Comparison of ENCODE assay signal across 13 cellular contexts in genomic region chr15:77504871-77505270, GRCh38.
A peak's percentile ranks its signal among the peaks of the same experiment; 100 is the strongest.
DNase-seq lines count a peak whose midpoint lies in the region; ATAC-seq and TF ChIP-seq lines count a peak whose summit lies in the region.
"Had no signal": no experiment of that assay in that cellular context is flagged by ENCODE, and none has a peak within 500 bp of the region (broad histone marks: within the 10 kb centered on the region; RNA-seq: fewer than 3 reads in every experiment).

No MANE protein-coding gene starts in this region.

- H3K79me2 ChIP-seq in OCI-LY3 (ENCODE audit: low read length) (no peaks in the 10 kb centered on the region), MM.1S (ENCODE audit: low read length) (no peaks in the 10 kb centered on the region)

- no peaks in the 10 kb centered on the region for H3K9me3 Mint-ChIP-seq in brain
- H3K9me3 Mint-ChIP-seq in nephron progenitor cell, result no peaks in the 10 kb centered on the region
- H3K9me3 Mint-ChIP-seq: CD8-positive, alpha-beta memory T cell had no signal

- no peak overlapping the region for H3K4me3 Mint-ChIP-seq in brain
- no peak overlapping the region for H3K4me3 Mint-ChIP-seq in nephron progenitor cell
- H3K4me3 Mint-ChIP-seq: CD8-positive, alpha-beta memory T cell had no signal

- H3K4me1 Mint-ChIP-seq in brain (peaks cover 75% of the 10 kb centered on the region), nephron progenitor cell (peaks cover 54% of the 10 kb centered on the region)

- H3K4me1 ChIP-seq in OCI-LY3 (ENCODE audit: low read length), result peaks cover 70% of the 10 kb centered on the region
- 0 out of 2 replicates have a peak, but pooled peaks cover 4% of the 10 kb centered on the region for H3K4me1 ChIP-seq in MM.1S (ENCODE audit: low read length)
- H3K4me1 ChIP-seq: A549 had no signal

- H3K4me3 ChIP-seq in OCI-LY3 (ENCODE audit: low read length), result peak overlapping the region; percentile 31
- no peak overlapping the region for H3K4me3 ChIP-seq in MM.1S (ENCODE audit: low read length)
- H3K4me3 ChIP-seq: A549 had no signal

- no peaks in the 10 kb centered on the region for H4K20me1 ChIP-seq in OCI-LY3 (ENCODE audit: insufficient read depth, low read length)
- no peaks in the 10 kb centered on the region for H4K20me1 ChIP-seq in MM.1S (ENCODE audit: insufficient read depth, low read length)

- H3K36me3 ChIP-seq in OCI-LY3 (replicated peaks; ENCODE audit: low read depth, low read length) (no peaks in the 10 kb centered on the region), MM.1S (replicated peaks; ENCODE audit: insufficient read depth, low read length) (no peaks in the 10 kb centered on the region)

- H3K27ac Mint-ChIP-seq in brain (peak overlapping the region; percentile 35 to 94 (median 78)), nephron progenitor cell (peak overlapping the region; percentile 40)

- no peaks in the 10 kb centered on the region for H3K9me2 ChIP-seq in MM.1S (replicated peaks; ENCODE audit: insufficient read depth, low read length)

- DNase-seq in nephron progenitor cell (no peak), substantia nigra (lab: John Stamatoyannopoulos, UW) (no peak), HuH-7.5 (ENCODE audit: low spot score) (no peak), MM.1S (no peak)
- DNase-seq in activated CD4-positive, alpha-beta T cell treated with anti-CD3 and anti-CD28 coated beads for 4 hours, result no peak
- DNase-seq: Caco-2; CD8-positive, alpha-beta memory T cell had no signal

- no peak for TF ChIP-seq CTCF in OCI-LY3 (IDR thresholded peaks at IDR 0.05; ENCODE audit: low read depth, low read length)
- no peak for TF ChIP-seq CTCF in brain (conservative IDR thresholded peaks at IDR 0.05)
- TF ChIP-seq CTCF in nephron progenitor cell (IDR thresholded peaks at IDR 0.05), result no peak
- no peak for TF ChIP-seq CTCF in MM.1S (IDR thresholded peaks at IDR 0.05; ENCODE audit: low read length)

- H2AFZ ChIP-seq in OCI-LY3 (ENCODE audit: low read depth, low read length) (no peak overlapping the region), MM.1S (ENCODE audit: low read length) (no peak overlapping the region)

- H3K27me3 Mint-ChIP-seq in brain (peaks cover 3% of the 10 kb centered on the region), nephron progenitor cell (ENCODE audit: low read depth, poor library complexity) (peaks cover 6% of the 10 kb centered on the region)

- H3F3A ChIP-seq in MM.1S (ENCODE audit: insufficient read depth, low read length), result no peaks in the 10 kb centered on the region

- no peak for ATAC-seq in HG03097 (IDR thresholded peaks at IDR 0.05; ENCODE audit: low FRiP score, unreplicated experiment)
- ATAC-seq: A549, HCT116 had no signal

- H3K9me3 ChIP-seq in OCI-LY3 (ENCODE audit: insufficient read depth, low read length) (no peaks in the 10 kb centered on the region), MM.1S (replicated peaks; ENCODE audit: insufficient read depth, low read length) (no peaks in the 10 kb centered on the region)
- H3K9me3 ChIP-seq: A549, Caco-2 had no signal

- H3K4me2 ChIP-seq in OCI-LY3 (ENCODE audit: low read length) (peak overlapping the region; percentile 64), MM.1S (ENCODE audit: low read depth, low read length) (no peak overlapping the region)
- H3K4me2 ChIP-seq: A549 had no signal

- H3K36me3 Mint-ChIP-seq in brain (no peaks in the 10 kb centered on the region), nephron progenitor cell (ENCODE audit: low read depth) (no peaks in the 10 kb centered on the region)

- peak overlapping the region; percentile 19 for H3K27ac ChIP-seq in OCI-LY3 (ENCODE audit: low read length)
- peak overlapping the region; percentile 36 for H3K27ac ChIP-seq in substantia nigra (ENCODE audit: low read depth, low read length, poor library complexity, severe bottlenecking)
- no peak overlapping the region for H3K27ac ChIP-seq in MM.1S (ENCODE audit: low read length)
- H3K27ac ChIP-seq: A549, HL-60 had no signal

- peak overlapping the region; percentile 15; the same call in 1 of the 2 replicates for H3K9ac ChIP-seq in OCI-LY3 (ENCODE audit: low read length)
- H3K9ac ChIP-seq in MM.1S (ENCODE audit: low read length), result no peak overlapping the region

- no peaks in the 10 kb centered on the region for H3K27me3 ChIP-seq in OCI-LY3 (ENCODE audit: low read depth, low read length)
- H3K27me3 ChIP-seq in MM.1S (replicated peaks; ENCODE audit: insufficient read depth, low read length), result no peaks in the 10 kb centered on the region
